Comparison of ENCODE assay signal across 8 cellular contexts in genomic region chr16:4307215-4308037, GRCh38. TPM values are rescaled to one million over a fixed set of nuclear protein-coding genes. Genes with fewer than 3 reads are reported as not detected.
A peak's percentile ranks its signal among the peaks of the same experiment; 100 is the strongest.
DNase-seq lines count a peak whose midpoint lies in the region; ATAC-seq and TF ChIP-seq lines count a peak whose summit lies in the region.

No MANE protein-coding gene starts in this region.

- peaks cover 11% of the 10 kb centered on the region; the same call in 1 of the 2 replicates for H3K36me3 ChIP-seq in RWPE2 (ENCODE audit: low read depth)
- H3K36me3 ChIP-seq in neural progenitor cell, result no peaks in the 10 kb centered on the region
- no peaks in the 10 kb centered on the region for H3K36me3 ChIP-seq in stomach smooth muscle (ENCODE audit: control insufficient read depth in 2 of 2, insufficient read depth in 2 of 2, low read length in 2 of 2)

- peak overlapping the region; percentile 69 for H2AFZ ChIP-seq in neural progenitor cell (replicated peaks)

- peaks cover 13% of the 10 kb centered on the region for H3K27me3 Mint-ChIP-seq in neural progenitor cell (ENCODE audit: insufficient read depth, low read depth)

- H3K9me3 ChIP-seq in RWPE2 (ENCODE audit: severe bottlenecking) (no peaks in the 10 kb centered on the region), neural progenitor cell (ENCODE audit: low read depth) (no peaks in the 10 kb centered on the region), stomach smooth muscle (ENCODE audit: control insufficient read depth in 2 of 2, low read length in 2 of 2) (no peaks in the 10 kb centered on the region)

- H3K4me1 ChIP-seq in RWPE2 (ENCODE audit: insufficient read depth, poor library complexity, severe bottlenecking) (peaks cover 7% of the 10 kb centered on the region), neural progenitor cell (peaks cover 16% of the 10 kb centered on the region), stomach smooth muscle (ENCODE audit: control insufficient read depth, insufficient read depth, low read length) (peaks cover 17% of the 10 kb centered on the region)

- H3K4me3 Mint-ChIP-seq in neural progenitor cell, result peak overlapping the region; percentile 87

- H3K27ac ChIP-seq in RWPE2 (ENCODE audit: poor library complexity, severe bottlenecking) (peak overlapping the region; percentile 84), neural progenitor cell (no peak overlapping the region), stomach smooth muscle (ENCODE audit: low read length) (peak overlapping the region; percentile 87)

- no peaks in the 10 kb centered on the region for H3K36me3 Mint-ChIP-seq in neural progenitor cell

- peak overlapping the region; percentile 50 for H3K4me3 ChIP-seq in RWPE2 (ENCODE audit: severe bottlenecking)
- peak overlapping the region; percentile 57 to 76 for H3K4me3 ChIP-seq in foreskin fibroblast (ENCODE audit: low read depth in 1 of 2, low read length in 2 of 2)
- H3K4me3 ChIP-seq in neural progenitor cell, result peak overlapping the region; percentile 53
- peak overlapping the region; percentile 77 to 80 for H3K4me3 ChIP-seq in stomach smooth muscle (ENCODE audit: low read length in 2 of 2)

- H3K4me1 Mint-ChIP-seq in neural progenitor cell, result peaks cover 41% of the 10 kb centered on the region

- TF ChIP-seq CTCF in RWPE2 (IDR thresholded peaks at IDR 0.05; ENCODE audit: poor library complexity, severe bottlenecking), result no peak
- no peak for TF ChIP-seq CTCF in foreskin fibroblast (IDR thresholded peaks at IDR 0.05; ENCODE audit: low read depth, low read length)
- no peak for TF ChIP-seq CTCF in neural progenitor cell (IDR thresholded peaks at IDR 0.05)

- peak overlapping the region; percentile 59 for H3K27ac Mint-ChIP-seq in neural progenitor cell

- DNase-seq in DMS53 (lab: John Stamatoyannopoulos, UW), result peak; percentile 95
- DNase-seq in HuH-7.5 (ENCODE audit: low spot score), result peak; percentile 88
- DNase-seq in RWPE2 (ENCODE audit: low spot score), result peak; percentile 98
- peak; percentile 95 for DNase-seq in activated effector memory CD4-positive, alpha-beta T cell treated with Interleukin-2 at 50 U/mL for 16 hours
- DNase-seq in foreskin fibroblast, result peak; percentile 97 to 99
- peak; percentile 97 for DNase-seq in neural progenitor cell (ENCODE audit: low spot score)

- H3K27me3 ChIP-seq in RWPE2 (ENCODE audit: insufficient read depth, poor library complexity, severe bottlenecking), result no peaks in the 10 kb centered on the region
- H3K27me3 ChIP-seq in neural progenitor cell, result peaks cover 2% of the 10 kb centered on the region
- H3K27me3 ChIP-seq in stomach smooth muscle (ENCODE audit: control insufficient read depth in 1 of 2, insufficient read depth in 2 of 2, low read length in 2 of 2), result no peaks in the 10 kb centered on the region

- H4K20me1 ChIP-seq in neural progenitor cell (ENCODE audit: low read depth), result no peaks in the 10 kb centered on the region

- peak overlapping the region; percentile 79 for H3K4me2 ChIP-seq in neural progenitor cell

- peaks cover 40% of the 10 kb centered on the region for H3F3A ChIP-seq in neural progenitor cell (ENCODE audit: low read depth)

- H3K9me3 Mint-ChIP-seq in neural progenitor cell, result no peaks in the 10 kb centered on the region

- H3K79me2 ChIP-seq in neural progenitor cell (ENCODE audit: low read depth), result no peaks in the 10 kb centered on the region

- peak; percentile 93 for ATAC-seq in GM21528 (IDR thresholded peaks at IDR 0.05; ENCODE audit: low FRiP score, unreplicated experiment)
- ATAC-seq in RWPE2 (ENCODE audit: low read depth), result peak; percentile 90

- H3K9ac ChIP-seq in neural progenitor cell (no peak overlapping the region), stomach smooth muscle (ENCODE audit: low read length in 2 of 2) (peak overlapping the region; percentile 53 to 55)

RNA-seq across cellular contexts. Expression of gene GLIS2, which starts 8.4 kb away (rescaled TPM):
- 0.15 and 1.3 TPM in 2 replicates for total RNA-seq in neural progenitor cell (ENCODE audit: low replicate concordance)

RNA-seq across cellular contexts. Expression of gene TFAP4, which starts 34.6 kb away (rescaled TPM):
- total RNA-seq in neural progenitor cell (ENCODE audit: low replicate concordance), result 19.8 and 24.8 TPM in 2 replicates

RNA-seq across cellular contexts. Expression of gene PAM16, which starts 43.7 kb away (rescaled TPM):
- 17.0 and 40.8 TPM in 2 replicates for total RNA-seq in neural progenitor cell (ENCODE audit: low replicate concordance)
